Comparison of ENCODE assay signal across 18 cellular contexts in the genomic region with DNA sequence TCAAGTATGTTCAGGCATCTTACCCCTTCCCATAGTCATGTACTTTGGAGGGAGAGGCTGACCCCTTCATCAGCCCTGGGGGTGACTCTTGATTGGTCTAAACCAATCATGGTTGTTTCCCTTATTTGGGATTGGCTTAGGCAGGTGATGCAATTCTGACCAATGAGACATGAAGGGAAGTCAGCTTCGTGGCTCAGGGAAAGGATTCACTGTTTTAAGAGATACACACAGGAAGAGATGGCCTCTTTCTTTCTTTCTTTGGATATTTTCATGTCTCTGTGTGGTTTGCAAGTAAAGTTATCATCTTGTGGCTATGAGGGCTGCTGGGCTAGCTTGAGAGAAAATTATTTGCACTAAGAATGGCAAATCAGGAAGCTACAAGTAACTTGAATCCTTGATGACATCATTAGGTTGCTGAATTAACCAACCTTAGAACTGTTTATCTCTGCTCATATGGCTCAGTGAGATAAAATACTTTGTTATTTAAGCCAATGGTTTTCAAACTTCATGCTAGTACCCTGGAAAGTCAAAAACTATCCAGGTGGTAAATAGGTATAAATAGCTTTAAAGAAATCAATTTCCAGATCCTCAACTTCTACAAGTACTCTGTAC.
DNase-seq lines count a peak whose midpoint lies in the region; ATAC-seq and TF ChIP-seq lines count a peak whose summit lies in the region.
"Had no signal": no experiment of that assay in that cellular context is flagged by ENCODE, and none has a peak within 500 bp of the region (broad histone marks: within the 10 kb centered on the region; RNA-seq: fewer than 3 reads in every experiment).

No MANE protein-coding gene starts in this region.

- H2BK20ac ChIP-seq in H9 (ENCODE audit: low read depth, low read length, poor library complexity, severe bottlenecking): peak overlapping the region; percentile 96

- H3K56ac ChIP-seq in H9 (ENCODE audit: insufficient read length, low read depth, low read length): no peak overlapping the region

- H4K91ac ChIP-seq in H9 (ENCODE audit: insufficient read length, low read depth, low read length): no peak overlapping the region

- H4K5ac ChIP-seq in H9 (ENCODE audit: insufficient read length, low read depth, low read length): no peak overlapping the region

- H3K23me2 ChIP-seq in H9 (ENCODE audit: insufficient read length, low read depth, low read length, poor library complexity, severe bottlenecking): no peaks in the 10 kb centered on the region

- no peak for TF ChIP-seq POLR2A in gastrocnemius medialis (IDR thresholded peaks at IDR 0.05)

- no peaks in the 10 kb centered on the region; the same call in 1 of the 2 replicates for H3K27me3 Mint-ChIP-seq in H9 (ENCODE audit: low read depth)
- peaks cover 3% of the 10 kb centered on the region for H3K27me3 Mint-ChIP-seq in osteocyte (ENCODE audit: unreplicated experiment)
- H3K27me3 Mint-ChIP-seq: CD4-positive, alpha-beta T cell had no signal

- H3K4me3 ChIP-seq in gastrocnemius medialis: no peak overlapping the region
- H3K4me3 ChIP-seq: SJCRH30 had no signal

- no peak overlapping the region for H3K27ac Mint-ChIP-seq in H9
- H3K27ac Mint-ChIP-seq in osteocyte (ENCODE audit: unreplicated experiment): no peak overlapping the region
- H3K27ac Mint-ChIP-seq: CD4-positive, alpha-beta T cell had no signal

- TF ChIP-seq CTCF in H9 (conservative IDR thresholded peaks at IDR 0.05) (no peak), osteocyte (IDR thresholded peaks at IDR 0.05) (no peak), gastrocnemius medialis (IDR thresholded peaks at IDR 0.05 in 4 of 5, conservative IDR thresholded peaks at IDR 0.05 in 1 of 5) (no peak)

- intact Hi-C loops in gastrocnemius medialis (cut with DNase I; ENCODE audit: low total_unique reads): no loop called here

- no peak overlapping the region for H3K18ac ChIP-seq in H9 (ENCODE audit: insufficient read length, low read depth, low read length)

- H3K9ac ChIP-seq in H9 (ENCODE audit: extremely low read depth, insufficient read length, low read length): no peak overlapping the region

- no peak overlapping the region for H3K27ac ChIP-seq in H9 (ENCODE audit: insufficient read length, low read depth, low read length)
- no peak overlapping the region for H3K27ac ChIP-seq in gastrocnemius medialis
- H3K27ac ChIP-seq: RWPE1, SJCRH30 had no signal

- H2AFZ ChIP-seq in H9 (ENCODE audit: low read length): no peak overlapping the region

- H3K79me2 ChIP-seq in H9 (ENCODE audit: insufficient read depth, low read length): no peaks in the 10 kb centered on the region

- no peak overlapping the region for H2BK12ac ChIP-seq in H9 (ENCODE audit: insufficient read length, low read depth, low read length)

- H3K9me3 Mint-ChIP-seq in H9 (no peaks in the 10 kb centered on the region; a peak in 1 of 5 replicates), osteocyte (ENCODE audit: unreplicated experiment) (peaks cover 22% of the 10 kb centered on the region)
- H3K9me3 Mint-ChIP-seq: CD4-positive, alpha-beta T cell had no signal

- no CpG with 5 or more reads among the region's 1 CpG for WGBS in H9 (ENCODE audit: extremely low coverage, insufficient read length, low lambda C conversion rate)

- no peak overlapping the region for H3K4me3 Mint-ChIP-seq in H9
- no peak overlapping the region for H3K4me3 Mint-ChIP-seq in osteocyte (ENCODE audit: unreplicated experiment)
- H3K4me3 Mint-ChIP-seq: CD4-positive, alpha-beta T cell had no signal

- DNase-seq in H9: no peak
- peak; percentile 4 for DNase-seq in NAMALWA (ENCODE audit: low spot score)
- DNase-seq in amniotic epithelial cell (ENCODE audit: low read depth): peak; percentile 67
- peak; percentile 42 for DNase-seq in iris pigment epithelial cell (ENCODE audit: low read depth)
- no peak for DNase-seq in osteocyte (ENCODE audit: extremely low spot score, unreplicated experiment)
- DNase-seq in gastrocnemius medialis: no peak
- DNase-seq: ACHN; CD4-positive, alpha-beta T cell; Karpas-422; NCI-H1048; NCI-H146; NCI-H2081 treated with DMSO at 0.1 percent for 48 hours; NCI-H2227 treated with DMSO at 0.1 percent for 48 hours; NCI-H526; SJCRH30 had no signal

- H2BK5ac ChIP-seq in H9 (ENCODE audit: insufficient read length, low read length): no peak overlapping the region

- in situ Hi-C loops in gastrocnemius medialis (cut with MboI; ENCODE audit: low sequenced_read_pairs in 4 of 4): no loop called here

- no peak overlapping the region for H4K8ac ChIP-seq in H9 (replicated peaks; ENCODE audit: insufficient read length, low read depth, low read length)

- H2BK15ac ChIP-seq in H9 (ENCODE audit: low read depth, low read length): no peak overlapping the region

- no peaks in the 10 kb centered on the region; a peak in 1 of 4 replicates for H3K4me1 Mint-ChIP-seq in H9
- H3K4me1 Mint-ChIP-seq in osteocyte (ENCODE audit: unreplicated experiment): no peaks in the 10 kb centered on the region

- no peak overlapping the region for H3K4me2 ChIP-seq in H9 (ENCODE audit: insufficient read depth, insufficient read length, low read length)

- H4K20me1 ChIP-seq in H9 (ENCODE audit: control insufficient read depth, insufficient read depth, insufficient read length): no peaks in the 10 kb centered on the region

- H3K36me3 Mint-ChIP-seq in H9 (ENCODE audit: insufficient read depth in 1 of 3, low read depth in 3 of 3): no peaks in the 10 kb centered on the region; a peak in 1 of 7 replicates
- peaks cover 3% of the 10 kb centered on the region for H3K36me3 Mint-ChIP-seq in osteocyte (ENCODE audit: unreplicated experiment)

- H2BK120ac ChIP-seq in H9 (ENCODE audit: low read depth, low read length, poor library complexity, severe bottlenecking): no peak overlapping the region

- peak overlapping the region; percentile 67 for H3T11ph ChIP-seq in H9 (ENCODE audit: low read length)

- H3K4ac ChIP-seq in H9 (ENCODE audit: low read depth, low read length): no peak overlapping the region

- H3K79me1 ChIP-seq in H9 (ENCODE audit: insufficient read depth, low read depth, low read length, poor library complexity, severe bottlenecking): no peaks in the 10 kb centered on the region

- H3K4me1 ChIP-seq in H9 (ENCODE audit: insufficient read depth, low read length) (no peaks in the 10 kb centered on the region), gastrocnemius medialis (no peaks in the 10 kb centered on the region)

- ATAC-seq in HG02938 (IDR thresholded peaks at IDR 0.05; ENCODE audit: unreplicated experiment) (no peak), gastrocnemius medialis (no peak), GM18873 (IDR thresholded peaks at IDR 0.05; ENCODE audit: low FRiP score, unreplicated experiment) (no peak)

- H2AK5ac ChIP-seq in H9 (ENCODE audit: insufficient read length, low read length): no peak overlapping the region

- H3K27me3 ChIP-seq in H9 (ENCODE audit: insufficient read depth, low read length) (no peaks in the 10 kb centered on the region), gastrocnemius medialis (no peaks in the 10 kb centered on the region)
- H3K27me3 ChIP-seq: SJCRH30 had no signal

- no peak overlapping the region for H3K23ac ChIP-seq in H9 (ENCODE audit: insufficient read length, low read depth, low read length)

- no peak overlapping the region for H3K14ac ChIP-seq in H9 (ENCODE audit: insufficient read depth, low read length)

- H3K36me3 ChIP-seq in gastrocnemius medialis: no peaks in the 10 kb centered on the region
- H3K36me3 ChIP-seq: SJCRH30 had no signal

- no peaks in the 10 kb centered on the region for H3K9me3 ChIP-seq in H9 (ENCODE audit: control insufficient read depth, low read depth, low read length)
- H3K9me3 ChIP-seq in gastrocnemius medialis: peaks cover 0 to 5% (median 0%) of the 10 kb centered on the region in 3 donors
- H3K9me3 ChIP-seq: SJCRH30 had no signal

Comparison
In these comparisons a context has a peak if more than half of its experiments do, and no peak if none do; other contexts are left out.
1. DNase-seq: peak in NAMALWA (single experiment), amniotic epithelial cell (single experiment) and iris pigment epithelial cell (single experiment); none in H9 (single experiment), osteocyte (single experiment) and gastrocnemius medialis (0 of 2).